ENCODE assay signal across 24 cellular contexts in the genomic region with DNA sequence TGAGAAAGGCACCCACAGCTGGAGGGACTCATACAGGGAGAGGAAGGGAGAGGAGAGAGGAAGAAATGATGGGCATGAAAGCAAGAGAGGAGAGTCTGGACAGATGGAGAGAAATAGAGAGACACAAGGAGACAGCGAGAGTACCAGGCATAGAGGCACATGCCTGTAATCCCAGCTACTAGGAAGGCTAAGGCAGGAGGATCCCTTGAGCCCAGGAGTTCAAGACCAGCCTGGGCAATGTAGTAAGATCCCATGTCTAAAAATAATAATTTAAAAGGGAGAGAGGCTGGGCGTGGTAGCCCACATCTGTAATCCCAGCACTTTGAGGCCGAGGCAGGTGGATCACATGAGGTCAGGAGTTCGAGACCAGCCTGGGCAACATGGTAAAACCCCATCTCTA.
"Had no signal": no experiment of that assay in that cellular context is flagged by ENCODE, and none has a peak within 500 bp of the region (broad histone marks: within the 10 kb centered on the region; RNA-seq: fewer than 3 reads in every experiment).

No MANE protein-coding gene starts in this region.

- H3K27me3 ChIP-seq: right atrium auricular region, upper lobe of left lung had no signal

- H3K27ac ChIP-seq: foreskin keratinocyte, hepatocyte, left lung, neutrophil, pancreas, psoas muscle had no signal

- H3K9me3 Mint-ChIP-seq: activated T-cell treated with anti-CD3 and anti-CD28 coated beads, Interleukin-2, amount 50 U/mL, for 24 hours; activated T-helper 2 cell treated with anti-CD3 and anti-CD28 coated beads, Interferon-gamma antibody, Interleukin-2, Interleukin-4, amounts not matched to agents 10 μg/mL and 5 μg/mL and 100 μg/mL, durations not matched to agents 14 hours and 24 hours and 36 hours had no signal

- H3K27ac Mint-ChIP-seq: activated naive CD8-positive, alpha-beta T cell; activated T-cell treated with anti-CD3 and anti-CD28 coated beads, Interleukin-2, amount 50 U/mL, for 24 hours; activated T-helper 2 cell treated with anti-CD3 and anti-CD28 coated beads, Interferon-gamma antibody, Interleukin-2, Interleukin-4, amounts not matched to agents 10 μg/mL and 5 μg/mL and 100 μg/mL, durations not matched to agents 14 hours and 24 hours and 36 hours had no signal

- H3K4me1 ChIP-seq: foreskin keratinocyte, pancreas had no signal

- H3K36me3 ChIP-seq: left lung, neutrophil, pancreas, right atrium auricular region, upper lobe of left lung had no signal

- H3K4me3 Mint-ChIP-seq: activated naive CD8-positive, alpha-beta T cell; activated T-cell treated with anti-CD3 and anti-CD28 coated beads, Interleukin-2, amount 50 U/mL, for 24 hours had no signal

- H3K36me3 Mint-ChIP-seq: activated naive CD8-positive, alpha-beta T cell had no signal

- DNase-seq: activated CD4-positive, alpha-beta T cell treated with anti-CD3 and anti-CD28 coated beads, Interleukin-2, amount 50 U/mL, for 4 hours; activated CD8-positive, alpha-beta memory T cell treated with anti-CD3 and anti-CD28 coated beads for 24 hours; activated CD8-positive, alpha-beta memory T cell treated with anti-CD3 and anti-CD28 coated beads, Interleukin-2, amount 50 U/mL, for 4 hours; activated naive CD4-positive, alpha-beta T cell; activated T-cell treated with anti-CD3 and anti-CD28 coated beads, Interleukin-2, amount 50 U/mL, for 24 hours; cortex of kidney; effector CD4-positive, alpha-beta T cell; erythroblast; foreskin keratinocyte; kidney glomerular epithelial cell; left lung; naive thymus-derived CD4-positive, alpha-beta T cell; pancreas; psoas muscle; stimulated activated CD4-positive, alpha-beta T cell treated with anti-CD3 and anti-CD28 coated beads, Interleukin-4, amount 100 ng/mL, for 24 hours; stimulated activated naive CD4-positive, alpha-beta T cell treated with Interleukin-2 at 50 U/mL for 16 hours; T-helper 9 cell; upper lobe of left lung had no signal

- H3K4me3 ChIP-seq: hepatocyte, left lung, lung, pancreas, psoas muscle, right atrium auricular region, upper lobe of left lung had no signal

- ATAC-seq: foreskin keratinocyte; left lung; naive thymus-derived CD4-positive, alpha-beta T cell; psoas muscle had no signal

- H3K9me3 ChIP-seq: left lung, neutrophil, pancreas, psoas muscle, right atrium auricular region, upper lobe of left lung had no signal
